ENCODE assay signal across 15 cellular contexts in genomic region chr4:137650051-137650450, GRCh38.
DNase-seq lines count a peak whose midpoint lies in the region; ATAC-seq, FAIRE-seq and TF ChIP-seq lines count a peak whose summit lies in the region.
"Had no signal": no experiment of that assay in that cellular context is flagged by ENCODE, and none has a peak within 500 bp of the region (broad histone marks: within the 10 kb centered on the region; RNA-seq: fewer than 3 reads in every experiment).

No MANE protein-coding gene starts in this region.

- POLR2A ChIA-PET in IMR-90 (lab: Charles Lee; ENCODE audit: unreplicated experiment): interaction anchor here (3.1 kb wide), 1 partner anchor 118 kb away, joined by 19 read pairs; the partner anchor contains the start of gene PCDH18

- CTCF ChIA-PET in IMR-90 (lab: Yijun Ruan, JAX): no interaction called here

- in situ Hi-C loops in IMR-90 (cut with MboI; ENCODE audit: low sequenced_read_pairs): loop anchor here (10.0 kb wide), 1 partner anchor 115 kb away; the partner anchor contains the start of gene PCDH18

- intact Hi-C loops in IMR-90 (cut with micrococcal nuclease): loop anchor here (5.0 to 10.0 kb wide), 2 partner anchors 38 to 525 kb away; no protein-coding TSS in a partner anchor

- DNase-seq in IMR-90 (peak; percentile 66), fibroblast of gingiva (ENCODE audit: low read depth) (peak; percentile 72), frontal cortex (ENCODE audit: low spot score in 2 of 2) (no peak), iPS-NIHi11 (ENCODE audit: low spot score) (no peak), osteocyte (ENCODE audit: extremely low spot score, unreplicated experiment) (no peak), ecto neural progenitor cell (ENCODE audit: low spot score) (no peak)
- DNase-seq: CD8-positive, alpha-beta T cell; COR-L47; DMS 273 treated with DMSO at 0.1 percent for 48 hours; GM23248; H7 had no signal

- no peak overlapping the region for H3K4me2 ChIP-seq in IMR-90 (ENCODE audit: low read depth, low read length)
- H3K4me2 ChIP-seq: A549 had no signal

- H3K27ac Mint-ChIP-seq in osteocyte (ENCODE audit: unreplicated experiment): no peak overlapping the region
- H3K27ac Mint-ChIP-seq: CD14-positive monocyte; CD8-positive, alpha-beta T cell had no signal

- H2AK5ac ChIP-seq in IMR-90 (ENCODE audit: low read depth, low read length): no peak overlapping the region

- dilution Hi-C loops in IMR-90 (cut with HindIII; ENCODE audit: low sequenced_read_pairs, unreplicated experiment): no loop called here

- no peak overlapping the region for H3K4ac ChIP-seq in IMR-90 (ENCODE audit: low read depth, low read length)

- peak overlapping the region in 1 of 2 experiments; percentile 74; a peak in 2 of 4 replicates for H4K8ac ChIP-seq in IMR-90 (ENCODE audit: low read depth in 2 of 2, low read length in 2 of 2)

- H2BK15ac ChIP-seq in IMR-90 (ENCODE audit: low read depth, low read length): peak overlapping the region; percentile 72; the same call in 1 of the 3 replicates

- H3K27me3 Mint-ChIP-seq in osteocyte (ENCODE audit: unreplicated experiment): no peaks in the 10 kb centered on the region

- peak overlapping the region; percentile 82 for H2BK20ac ChIP-seq in IMR-90 (ENCODE audit: low read depth, low read length)

- H2AK9ac ChIP-seq in IMR-90 (replicated peaks; ENCODE audit: low read depth, low read length, poor library complexity): no peak overlapping the region

- H3K9me3 Mint-ChIP-seq in osteocyte (ENCODE audit: unreplicated experiment): no peaks in the 10 kb centered on the region
- H3K9me3 Mint-ChIP-seq: CD14-positive monocyte had no signal

- H3K9ac ChIP-seq in IMR-90 (ENCODE audit: low read depth, low read length): no peak overlapping the region
- H3K9ac ChIP-seq: GM23248 had no signal

- no peak overlapping the region for H3K4me3 Mint-ChIP-seq in osteocyte (ENCODE audit: unreplicated experiment)
- H3K4me3 Mint-ChIP-seq: CD14-positive monocyte; CD8-positive, alpha-beta T cell had no signal

- H3K9me1 ChIP-seq in IMR-90 (ENCODE audit: insufficient read depth, low read length): no peaks in the 10 kb centered on the region

- no peak for TF ChIP-seq POLR2A in IMR-90 (IDR thresholded peaks at IDR 0.05; ENCODE audit: low read depth, low read length)

- FAIRE-seq in frontal cortex (lab: Jason Lieb, UNC): peak; percentile 15
- FAIRE-seq: A549, G401.6, GM12891 had no signal

- no peak overlapping the region for H3K23ac ChIP-seq in IMR-90 (ENCODE audit: low read depth, low read length)

- H3K4me3 ChIP-seq in IMR-90 (ENCODE audit: insufficient read depth, low read depth, low read length): no peak overlapping the region
- H3K4me3 ChIP-seq: A549, GM23248 had no signal

- ATAC-seq in IMR-90 (ENCODE audit: low read depth): peak; percentile 53
- ATAC-seq: A549; CD8-positive, alpha-beta T cell had no signal

- TF ChIP-seq CTCF in IMR-90 (conservative IDR thresholded peaks at IDR 0.05; ENCODE audit: low read depth, low read length): no peak
- TF ChIP-seq CTCF in osteocyte (IDR thresholded peaks at IDR 0.05): no peak

- TF ChIP-seq RAD21 in IMR-90 (IDR thresholded peaks at IDR 0.05; ENCODE audit: low read length): no peak

- H4K20me1 ChIP-seq in IMR-90 (ENCODE audit: insufficient read depth, low read length): no peaks in the 10 kb centered on the region

- no peaks in the 10 kb centered on the region for H3K27me3 ChIP-seq in IMR-90 (ENCODE audit: control insufficient read depth, insufficient read depth, low read length)

- no peak overlapping the region for H4K5ac ChIP-seq in IMR-90 (ENCODE audit: low read depth, low read length)

- H3K14ac ChIP-seq in IMR-90 (replicated peaks; ENCODE audit: low read depth, low read length): no peak overlapping the region

- H2AFZ ChIP-seq in IMR-90 (replicated peaks; ENCODE audit: low read length, poor library complexity): no peak overlapping the region
- H2AFZ ChIP-seq: GM23248 had no signal

- no peaks in the 10 kb centered on the region for H3K36me3 Mint-ChIP-seq in osteocyte (ENCODE audit: unreplicated experiment)
- H3K36me3 Mint-ChIP-seq: CD14-positive monocyte; CD8-positive, alpha-beta T cell had no signal

- H3K9me3 ChIP-seq in IMR-90 (ENCODE audit: control insufficient read depth, insufficient read depth, low read length): no peaks in the 10 kb centered on the region
- H3K9me3 ChIP-seq: A549 had no signal

- H3K36me3 ChIP-seq in IMR-90 (ENCODE audit: control insufficient read depth, insufficient read depth, low read length): no peaks in the 10 kb centered on the region

- H2BK120ac ChIP-seq in IMR-90 (ENCODE audit: low read depth, low read length): peak overlapping the region; percentile 89

- H3K4me1 ChIP-seq in IMR-90 (ENCODE audit: control insufficient read depth, insufficient read depth, low read length): peaks cover 5% of the 10 kb centered on the region; the same call in 1 of the 2 replicates
- H3K4me1 ChIP-seq: A549 had no signal

- H4K91ac ChIP-seq in IMR-90 (ENCODE audit: insufficient read depth, low read depth, low read length): no peak overlapping the region; the same call in 1 of the 2 replicates

- H3K79me1 ChIP-seq in IMR-90 (ENCODE audit: low read depth in 1 of 2, low read length in 2 of 2): no peaks in the 10 kb centered on the region

- H2BK5ac ChIP-seq in IMR-90 (ENCODE audit: low read depth, low read length, poor library complexity, severe bottlenecking): peak overlapping the region; percentile 78

- BruUV-seq in IMR-90 (replicated peaks; lab: Mats Ljungman, UMichigan): no TSS peak

- no peak overlapping the region for H3K27ac ChIP-seq in IMR-90 (ENCODE audit: insufficient read depth, low read length)
- H3K27ac ChIP-seq: A549, GM23248 had no signal

- peak overlapping the region; percentile 23; the same call in 1 of the 2 replicates for H3K56ac ChIP-seq in IMR-90 (ENCODE audit: extremely low read depth, insufficient read depth, low read length)

- H3K18ac ChIP-seq in IMR-90 (ENCODE audit: low read depth, low read length): no peak overlapping the region

- H3K4me1 Mint-ChIP-seq in osteocyte (ENCODE audit: unreplicated experiment): peaks cover 10% of the 10 kb centered on the region
- H3K4me1 Mint-ChIP-seq: CD14-positive monocyte had no signal

TF ChIP-seq in IMR-90, 13 proteins besides CTCF, POLR2A, EP300 and RAD21:
- TF ChIP-seq CHD1 (IDR thresholded peaks at IDR 0.05; ENCODE audit: low read depth, low read length) (no peak), FOS (IDR thresholded peaks at IDR 0.05; ENCODE audit: low read depth, low read length) (peak; percentile 56; the same call in 1 of the 2 replicates)

Comparison
In these comparisons a context has a peak if more than half of its experiments do, and no peak if none do; other contexts are left out.
1. DNase-seq: peak in IMR-90 (single experiment) and fibroblast of gingiva (single experiment); none in frontal cortex (0 of 2), iPS-NIHi11 (single experiment), osteocyte (single experiment) and ecto neural progenitor cell (single experiment).